In genomic region chr6:119716668-119717270, GRCh38 we compare ENCODE assay signal across 17 cellular contexts.
A peak's percentile ranks its signal among the peaks of the same experiment; 100 is the strongest.
DNase-seq lines count a peak whose midpoint lies in the region; ATAC-seq lines count a peak whose summit lies in the region.
"Had no signal": no experiment of that assay in that cellular context is flagged by ENCODE, and none has a peak within 500 bp of the region (broad histone marks: within the 10 kb centered on the region; RNA-seq: fewer than 3 reads in every experiment).

No MANE protein-coding gene starts in this region.

- no peaks in the 10 kb centered on the region for H3K4me1 Mint-ChIP-seq in activated T-cell treated with anti-CD3 and anti-CD28 coated beads, Interleukin-2, amount 50 U/mL, for 72 hours (ENCODE audit: low read depth)

- no peak overlapping the region for H3K9ac ChIP-seq in mesendoderm (ENCODE audit: low read length)

- no peaks in the 10 kb centered on the region for H3K79me2 ChIP-seq in mesendoderm (ENCODE audit: control insufficient read depth, insufficient read depth, low read length)

- no peak overlapping the region for H2BK120ac ChIP-seq in mesendoderm (ENCODE audit: low read depth, low read length)

- ATAC-seq in activated T-cell treated with anti-CD3 and anti-CD28 coated beads, Interleukin-2, amount 50 U/mL, for 72 hours (replicated peaks in 1 of 2) = no peak
- no peak for ATAC-seq in HG03565 (IDR thresholded peaks at IDR 0.05; ENCODE audit: unreplicated experiment)
- ATAC-seq: A549 had no signal

- WGBS in mesendoderm (ENCODE audit: extremely low coverage, insufficient coverage, low lambda C conversion rate) = no CpG with 5 or more reads among the region's 2 CpGs

- H4K5ac ChIP-seq in mesendoderm (ENCODE audit: low read length) = no peak overlapping the region

- peak overlapping the region; percentile 54 for H3K27ac ChIP-seq in caudate nucleus (ENCODE audit: low read depth, low read length)
- H3K27ac ChIP-seq in mesendoderm (ENCODE audit: low read depth, low read length) = no peak overlapping the region
- H3K27ac ChIP-seq: 22Rv1, A549, C4-2B, HL-60 had no signal

- no peaks in the 10 kb centered on the region for H3K27me3 Mint-ChIP-seq in activated T-cell treated with anti-CD3 and anti-CD28 coated beads, Interleukin-2, amount 50 U/mL, for 72 hours (ENCODE audit: low read depth)
- H3K27me3 Mint-ChIP-seq: CD4-positive, alpha-beta T cell had no signal

- H2BK15ac ChIP-seq in mesendoderm (replicated peaks; ENCODE audit: low read depth) = no peak overlapping the region

- H3K4me2 ChIP-seq in mesendoderm (ENCODE audit: low read length) = no peak overlapping the region
- H3K4me2 ChIP-seq: A549 had no signal

- H2AK5ac ChIP-seq in mesendoderm (ENCODE audit: low read length) = no peak overlapping the region

- H4K8ac ChIP-seq in mesendoderm (ENCODE audit: low read depth, low read length) = no peak overlapping the region

- H3K79me1 ChIP-seq in mesendoderm (ENCODE audit: low read length) = no peaks in the 10 kb centered on the region

- no peak overlapping the region for H3K56ac ChIP-seq in mesendoderm (ENCODE audit: low read length)

- no peaks in the 10 kb centered on the region for H3K36me3 Mint-ChIP-seq in activated T-cell treated with anti-CD3 and anti-CD28 coated beads, Interleukin-2, amount 50 U/mL, for 72 hours (ENCODE audit: insufficient read depth in 2 of 2)

- H3K4ac ChIP-seq in mesendoderm (ENCODE audit: low read depth, low read length) = no peak overlapping the region

- H3K27ac Mint-ChIP-seq in activated T-cell treated with anti-CD3 and anti-CD28 coated beads, Interleukin-2, amount 50 U/mL, for 72 hours = peak overlapping the region; percentile 69
- H3K27ac Mint-ChIP-seq: CD4-positive, alpha-beta T cell had no signal

- no peak overlapping the region for H3K4me3 ChIP-seq in mesendoderm (ENCODE audit: low read length)
- H3K4me3 ChIP-seq: A549, HAP-1 had no signal

- no peaks in the 10 kb centered on the region for H3K36me3 ChIP-seq in mesendoderm (ENCODE audit: control insufficient read depth, insufficient read depth, low read length)
- H3K36me3 ChIP-seq: HAP-1 had no signal

- H2BK5ac ChIP-seq in mesendoderm (ENCODE audit: low read length) = no peak overlapping the region

- DNase-seq in activated T-cell treated with anti-CD3 and anti-CD28 coated beads, Interleukin-2, amount 50 U/mL, for 72 hours = no peak
- DNase-seq in activated T-cell treated with anti-CD3 and anti-CD28 coated beads, Interleukin-2, amount 50 U/mL, for 1 hour = no peak
- DNase-seq in caudate nucleus (lab: John Stamatoyannopoulos, UW) (no peak), mesendoderm (peak; percentile 38), NCI-H1417 (lab: John Stamatoyannopoulos, UW) (no peak), COLO829 (ENCODE audit: low spot score) (no peak)
- DNase-seq: AML-193; CD4-positive, alpha-beta T cell; DMS79 treated with DMSO at 0.1 percent for 48 hours; GF-D8; GOT3 had no signal

- no peak overlapping the region for H3K4me3 Mint-ChIP-seq in activated T-cell treated with anti-CD3 and anti-CD28 coated beads, Interleukin-2, amount 50 U/mL, for 72 hours
- H3K4me3 Mint-ChIP-seq: CD4-positive, alpha-beta T cell had no signal

- H3K27me3 ChIP-seq in mesendoderm (ENCODE audit: insufficient read depth, low read length, poor library complexity) = peaks cover 2% of the 10 kb centered on the region

- no peaks in the 10 kb centered on the region for H3K9me3 Mint-ChIP-seq in activated T-cell treated with anti-CD3 and anti-CD28 coated beads, Interleukin-2, amount 50 U/mL, for 72 hours

- no peak overlapping the region for H3K23ac ChIP-seq in mesendoderm (ENCODE audit: low read length)

- no peak overlapping the region for H3K18ac ChIP-seq in mesendoderm (ENCODE audit: low read length)

- H3K4me1 ChIP-seq in mesendoderm (ENCODE audit: control insufficient read depth, low read depth, low read length) = peaks cover 5% of the 10 kb centered on the region
- H3K4me1 ChIP-seq: A549, HAP-1 had no signal
